20 cellular contexts compared by ENCODE assay signal in the genomic region with DNA sequence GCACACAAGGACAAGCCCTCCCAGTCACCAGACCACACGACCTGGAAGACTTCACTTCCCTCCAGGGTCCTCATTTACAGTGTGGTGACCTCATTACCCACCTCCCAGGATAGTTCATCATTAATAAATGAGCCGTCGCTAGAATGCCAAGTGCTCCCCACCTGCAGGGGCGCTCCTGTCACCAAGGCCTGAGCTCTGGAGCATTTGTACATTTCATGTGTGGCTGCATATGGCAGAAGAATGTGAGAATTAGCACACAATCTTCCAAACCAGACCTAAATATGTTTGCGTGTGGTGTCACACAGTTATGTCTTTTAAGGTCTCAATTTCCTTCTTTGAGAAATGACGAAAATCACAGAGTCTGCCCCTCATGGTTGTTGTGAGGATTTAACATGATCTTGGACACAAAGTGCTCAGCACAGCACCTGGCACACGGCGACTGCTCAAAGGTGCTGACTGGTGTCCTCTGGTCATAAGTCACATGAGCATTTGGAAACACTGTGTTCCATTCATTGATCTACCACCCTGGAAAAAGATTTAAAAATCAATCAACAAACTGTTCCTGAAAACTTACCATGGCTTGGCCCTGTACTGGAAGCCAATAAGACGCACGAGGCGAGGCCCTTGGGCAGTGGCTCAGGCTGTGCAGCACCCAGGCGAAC.
A peak's percentile ranks its signal among the peaks of the same experiment; 100 is the strongest.
DNase-seq lines count a peak whose midpoint lies in the region; ATAC-seq, FAIRE-seq and TF ChIP-seq lines count a peak whose summit lies in the region.
"Had no signal": no experiment of that assay in that cellular context is flagged by ENCODE, and none has a peak within 500 bp of the region (broad histone marks: within the 10 kb centered on the region; RNA-seq: fewer than 3 reads in every experiment).

No MANE protein-coding gene starts in this region.

- H3K9me3 ChIP-seq in H1 (ENCODE audit: insufficient read depth in 2 of 2, low read depth in 1 of 2, low read length in 1 of 2): no peaks in the 10 kb centered on the region
- H3K9me3 ChIP-seq in right lobe of liver: no peaks in the 10 kb centered on the region
- H3K9me3 ChIP-seq: HAP-1, MG63, SK-N-SH had no signal

- H3K9ac ChIP-seq in H1 (replicated peaks in 1 of 4; ENCODE audit: extremely low read depth in 1 of 4, low read depth in 3 of 4, low read length in 3 of 4): no peak overlapping the region
- H3K9ac ChIP-seq: SK-N-SH had no signal

- H3K4ac ChIP-seq in H1 (replicated peaks; ENCODE audit: insufficient read length, low read depth, low read length): no peak overlapping the region

- H3K4me1 ChIP-seq in H1 (replicated peaks in 1 of 4; ENCODE audit: control insufficient read depth in 3 of 4, insufficient read depth in 4 of 4, low read length in 3 of 4) (no peaks in the 10 kb centered on the region), right lobe of liver (peaks cover 0 to 10% (median 3%) of the 10 kb centered on the region in 4 donors)
- H3K4me1 ChIP-seq: HAP-1 had no signal

- H4K91ac ChIP-seq in H1 (replicated peaks; ENCODE audit: insufficient read length, low read length): no peak overlapping the region

- no peaks in the 10 kb centered on the region for H3K79me2 ChIP-seq in H1 (ENCODE audit: control insufficient read depth in 1 of 2, insufficient read depth in 2 of 2, low read length in 2 of 2)

- H3K4me3 ChIP-seq in H1 (ENCODE audit: extremely low read depth in 1 of 4, insufficient read depth in 2 of 4, low read depth in 3 of 4, low read length in 4 of 4): no peak overlapping the region
- no peak overlapping the region for H3K4me3 ChIP-seq in right lobe of liver
- H3K4me3 ChIP-seq: HAP-1, K562, MG63 had no signal

- CTCF ChIA-PET in H1 (lab: Charles Lee; ENCODE audit: partially characterized antibody): interaction anchor here (0.9 kb wide), 1 partner anchor 46 kb away, joined by 3 read pairs; no protein-coding TSS in a partner anchor

- TF ChIP-seq CTCF in C4-2B (conservative IDR thresholded peaks at IDR 0.05) (peak; percentile 16), LNCAP (IDR thresholded peaks at IDR 0.05) (peak; percentile 5; the same call in 1 of the 2 replicates), H1 (IDR thresholded peaks at IDR 0.05; ENCODE audit: control extremely low read depth in 1 of 3, insufficient read depth in 1 of 3, low read depth in 1 of 3, low read length in 3 of 3) (peak; percentile 22 to 46 (median 22)), right lobe of liver (IDR thresholded peaks at IDR 0.05) (peak in 2 of 4 donors; percentile 7 to 17)

- H2BK120ac ChIP-seq in H1 (replicated peaks; ENCODE audit: low read depth, low read length): no peak overlapping the region

- no peak for FAIRE-seq in H1 (lab: Jason Lieb, UNC)
- FAIRE-seq: G401.6, K562, RCC 7860 had no signal

- DNase-seq in H1 (ENCODE audit: low read depth in 1 of 2, low spot score in 2 of 2) (no peak), right lobe of liver (peak in 1 of 3 donors; percentile 69), NCI-H524 treated with DMSO at 0.1 percent for 48 hours (lab: John Stamatoyannopoulos, UW) (no peak), kidney glomerular epithelial cell (lab: John Stamatoyannopoulos, UW) (no peak)
- no peak for DNase-seq in activated CD8-positive, alpha-beta memory T cell treated with anti-CD3 and anti-CD28 coated beads, Interleukin-2, amount 50 U/mL, for 48 hours
- DNase-seq: 8988T; CD4-positive, CD25-positive, alpha-beta regulatory T cell; MG63; NCI-H2029; NCI-H446; NCI-H526 treated with DMSO at 0.1 percent for 48 hours; SK-N-SH; SW 1271 had no signal

- no peak overlapping the region for H2AFZ ChIP-seq in H1 (ENCODE audit: low read length)

- H2AK5ac ChIP-seq in H1 (ENCODE audit: low read depth, low read length): no peak overlapping the region

- H2BK5ac ChIP-seq in H1 (ENCODE audit: low read depth, low read length): no peak overlapping the region

- no peak overlapping the region for H2BK15ac ChIP-seq in H1 (ENCODE audit: low read length)

- H3K27me3 ChIP-seq in H1 (replicated peaks in 1 of 4; ENCODE audit: control insufficient read depth in 3 of 4, extremely low read depth in 1 of 4, insufficient read depth in 3 of 4, low read length in 3 of 4): peaks cover 0 to 1% (median 0%) of the 10 kb centered on the region in 4 experiments; a peak in 1 of 7 replicates
- no peaks in the 10 kb centered on the region for H3K27me3 ChIP-seq in right lobe of liver
- H3K27me3 ChIP-seq: MG63 had no signal

- no peaks in the 10 kb centered on the region for H3K23me2 ChIP-seq in H1 (ENCODE audit: low read depth, low read length)

- no peak overlapping the region for H4K8ac ChIP-seq in H1 (ENCODE audit: extremely low read depth, insufficient read depth, low read length)

- no peak overlapping the region for H3K4me2 ChIP-seq in H1 (ENCODE audit: insufficient read depth in 1 of 2, low read depth in 2 of 2, low read length in 2 of 2)
- H3K4me2 ChIP-seq: SK-N-SH had no signal

- no peak overlapping the region for H3K14ac ChIP-seq in H1 (ENCODE audit: insufficient read length)

- TF ChIP-seq EP300 in H1 (IDR thresholded peaks at IDR 0.05; ENCODE audit: borderline replicate concordance in 1 of 2, low read depth in 2 of 2, low read length in 2 of 2): no peak

- intact Hi-C loops in right lobe of liver (cut with DNase I): no loop called here

- 87% methylated on average over 12 of the region's 12 CpGs; no CpG with 5 or more reads in 1 of the 2 experiments for WGBS in H1 (ENCODE audit: extremely low coverage in 1 of 2, insufficient coverage in 1 of 2, insufficient read length in 1 of 2, insufficient replicate concordance in 2 of 2, low coverage in 1 of 2, low lambda C conversion rate in 2 of 2, missing lambda C conversion rate in 1 of 2), 2 experiments
- 50% methylated on average over 8 of the region's 12 CpGs for WGBS in right lobe of liver (ENCODE audit: insufficient coverage, low coverage, low lambda C conversion rate, missing lambda C conversion rate)

- POLR2A ChIA-PET in H1 (lab: Charles Lee; ENCODE audit: partially characterized antibody): no interaction called here

- no peaks in the 10 kb centered on the region for H3K79me1 ChIP-seq in H1 (ENCODE audit: low read depth, low read length)

- no peaks in the 10 kb centered on the region for H4K20me1 ChIP-seq in H1 (replicated peaks in 1 of 2; ENCODE audit: control insufficient read depth in 1 of 2, insufficient read depth in 2 of 2, low read length in 2 of 2)

- H4K5ac ChIP-seq in H1 (ENCODE audit: insufficient read length, low read depth, low read length): no peak overlapping the region

- no peak overlapping the region for H3K23ac ChIP-seq in H1 (ENCODE audit: insufficient read length)

- ATAC-seq in right lobe of liver: peak in 3 of 4 donors; percentile 47 to 62 (median 58)
- ATAC-seq in HG02973 (IDR thresholded peaks at IDR 0.05; ENCODE audit: unreplicated experiment): no peak
- ATAC-seq: K562 had no signal

- H3K18ac ChIP-seq in H1 (ENCODE audit: extremely low read depth, low read length): no peak overlapping the region

- H3K56ac ChIP-seq in H1 (replicated peaks; ENCODE audit: insufficient read length, low read depth, low read length): no peak overlapping the region

- no peak overlapping the region for H2BK12ac ChIP-seq in H1 (ENCODE audit: low read depth, low read length)

- no peak; a peak in 1 of 4 replicates for TF ChIP-seq RAD21 in H1 (IDR thresholded peaks at IDR 0.05 in 1 of 2, conservative IDR thresholded peaks at IDR 0.05 in 1 of 2; ENCODE audit: low read depth in 2 of 2, low read length in 2 of 2)

- no peak overlapping the region for H2BK20ac ChIP-seq in H1 (ENCODE audit: low read length)

- H3K27ac ChIP-seq in C4-2B: no peak overlapping the region
- H3K27ac ChIP-seq in H1 (ENCODE audit: low read depth, low read length): no peak overlapping the region; the same call in 1 of the 2 replicates
- H3K27ac ChIP-seq in right lobe of liver: peak overlapping the region in 2 of 3 donors; percentile 12 to 56

- H3K36me3 ChIP-seq in H1 (ENCODE audit: control insufficient read depth in 2 of 4, insufficient read depth in 4 of 4, low read length in 3 of 4): no peaks in the 10 kb centered on the region
- no peaks in the 10 kb centered on the region for H3K36me3 ChIP-seq in right lobe of liver
- H3K36me3 ChIP-seq: HAP-1, MG63 had no signal

- TF ChIP-seq POLR2A in H1 (IDR thresholded peaks at IDR 0.05; ENCODE audit: control extremely low read depth in 1 of 2, low read depth in 2 of 2, low read length in 2 of 2): no peak
- no peak for TF ChIP-seq POLR2A in right lobe of liver (IDR thresholded peaks at IDR 0.05)

TF ChIP-seq in H1, 55 proteins besides CTCF, POLR2A, EP300 and RAD21:
- TF ChIP-seq HDAC2 (IDR thresholded peaks at IDR 0.05; ENCODE audit: borderline replicate concordance in 1 of 2, low read depth in 2 of 2, low read length in 2 of 2) (no peak), KDM1A (IDR thresholded peaks at IDR 0.05; ENCODE audit: borderline replicate concordance, low read length) (no peak), CTBP2 (IDR thresholded peaks at IDR 0.05; ENCODE audit: borderline replicate concordance, insufficient read depth, insufficient read length, low read length) (no peak), SP2 (IDR thresholded peaks at IDR 0.05; ENCODE audit: low read length) (no peak), BACH1 (IDR thresholded peaks at IDR 0.05; ENCODE audit: low read length) (no peak)
TF ChIP-seq in H1: peak in this region for 0.

Comparison
In these comparisons a context has a peak if more than half of its experiments do, and no peak if none do; other contexts are left out.
1. H3K27ac ChIP-seq: peak in right lobe of liver (2 of 3); none in C4-2B (single experiment) and H1 (single experiment).